Comparison of ENCODE assay signal across 8 cellular contexts in genomic region chr5:86679529-86679928, GRCh38.
A peak's percentile ranks its signal among the peaks of the same experiment; 100 is the strongest.
DNase-seq lines count a peak whose midpoint lies in the region; ATAC-seq and TF ChIP-seq lines count a peak whose summit lies in the region.

No MANE protein-coding gene starts in this region.

- H3K27me3 ChIP-seq in effector memory CD4-positive, alpha-beta T cell (replicated peaks; ENCODE audit: control insufficient read depth, insufficient read depth, low read length, poor library complexity, severe bottlenecking) = no peaks in the 10 kb centered on the region

- no peaks in the 10 kb centered on the region for H3K4me1 ChIP-seq in effector memory CD4-positive, alpha-beta T cell (ENCODE audit: control insufficient read depth, insufficient read depth, low read length, poor library complexity, severe bottlenecking)

- no peak overlapping the region for H3K4me3 ChIP-seq in effector memory CD4-positive, alpha-beta T cell (ENCODE audit: insufficient read depth, low read depth, low read length, poor library complexity, severe bottlenecking)

- no peak overlapping the region for H3K27ac ChIP-seq in effector memory CD4-positive, alpha-beta T cell (ENCODE audit: insufficient read depth, low read length, poor library complexity, severe bottlenecking)

- peak; percentile 84 for DNase-seq in Caki2 (ENCODE audit: low read depth)
- DNase-seq in GM20000 (ENCODE audit: low spot score) = peak; percentile 11
- peak in 53 of 76 experiments; percentile 0 to 71 (median 38) for DNase-seq in HUDEP-2 (lab: John Stamatoyannopoulos, UW; ENCODE audit: unreplicated experiment in 76 of 76)
- peak; percentile 82 for DNase-seq in OCI-M1 (lab: John Stamatoyannopoulos, UW)
- DNase-seq in dermis blood vessel endothelial cell = peak; percentile 69
- peak; percentile 68 to 70 for DNase-seq in lung microvascular endothelial cell (ENCODE audit: low read depth in 2 of 2)
- DNase-seq in effector memory CD4-positive, alpha-beta T cell = no peak

- TF ChIP-seq CTCF in GM20000 (IDR thresholded peaks at IDR 0.05; ENCODE audit: extremely low read depth, missing control alignments) = no peak

- H3K9me3 ChIP-seq in effector memory CD4-positive, alpha-beta T cell (ENCODE audit: control insufficient read depth, low read length) = no peaks in the 10 kb centered on the region

- no peak for ATAC-seq in GM21526 (IDR thresholded peaks at IDR 0.05; ENCODE audit: low FRiP score, unreplicated experiment)

- H3K36me3 ChIP-seq in effector memory CD4-positive, alpha-beta T cell (ENCODE audit: control insufficient read depth, insufficient read depth, low read length) = no peaks in the 10 kb centered on the region

- in situ Hi-C loops in Caki2 (cut with HindIII; ENCODE audit: low pct_unique_long_range_greater_than_20kb, low sequenced_read_pairs) = no loop called here

Comparison
In these comparisons a context has a peak if more than half of its experiments do, and no peak if none do; other contexts are left out.
1. DNase-seq: peak in Caki2 (single experiment), GM20000 (single experiment), HUDEP-2 (53 of 76), OCI-M1 (single experiment), dermis blood vessel endothelial cell (single experiment) and lung microvascular endothelial cell (2 of 2); none in effector memory CD4-positive, alpha-beta T cell (0 of 3).